ENCODE assay signal across 8 cellular contexts in the genomic region with DNA sequence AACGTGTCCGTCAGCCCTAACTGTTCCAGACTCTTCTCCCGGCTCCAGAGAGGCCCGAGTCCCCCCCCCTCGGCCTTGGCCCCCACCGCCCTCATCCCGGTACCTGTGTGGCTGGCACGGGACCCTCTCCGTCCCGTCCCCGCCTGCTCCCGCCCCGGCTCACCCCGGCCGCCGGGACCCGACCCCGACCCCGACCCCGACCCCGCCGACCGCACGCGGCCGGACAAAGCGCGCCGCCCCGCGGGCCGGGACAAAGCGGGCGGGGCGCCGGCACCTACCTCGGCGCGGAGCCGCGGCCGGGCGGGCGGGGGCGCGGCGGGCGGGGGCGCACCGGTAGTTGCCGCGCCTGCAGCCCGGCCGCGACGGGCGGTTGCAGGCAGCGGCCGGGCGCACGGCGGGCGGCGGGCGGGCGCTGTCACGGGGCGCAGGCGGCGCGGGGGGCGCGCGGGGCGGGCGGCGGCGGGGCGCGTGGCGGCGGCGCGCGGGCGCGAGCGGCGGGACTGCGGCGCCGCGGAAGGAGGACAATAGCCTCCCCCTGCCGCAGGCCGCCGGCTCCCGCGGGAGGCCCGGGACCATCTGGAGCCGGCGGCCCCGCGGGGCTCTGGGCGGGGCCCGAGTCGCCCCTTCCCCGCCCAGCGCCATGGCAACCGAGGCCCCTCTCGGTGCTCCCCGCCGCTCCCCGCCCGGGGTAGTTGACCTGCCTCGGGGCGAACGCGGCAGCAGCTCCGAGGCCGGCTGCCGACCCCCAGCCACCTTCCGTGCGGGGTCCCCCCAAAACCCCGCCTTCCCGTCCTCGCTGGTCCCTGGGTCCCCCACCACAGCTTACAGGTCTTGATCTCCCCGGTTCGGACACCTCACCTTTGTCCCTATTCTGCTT. TPM values are rescaled to one million over a fixed set of nuclear protein-coding genes. Genes with fewer than 3 reads are reported as not detected.
DNase-seq lines count a peak whose midpoint lies in the region; ATAC-seq, FAIRE-seq and TF ChIP-seq lines count a peak whose summit lies in the region.

No MANE protein-coding gene starts in this region.

- H3K27ac ChIP-seq in HEK293 (ENCODE audit: extremely low read depth, low read depth, low read length) (peak overlapping the region; percentile 61; the same call in 1 of the 2 replicates), subcutaneous abdominal adipose tissue (ENCODE audit: low read depth, low read length) (no peak overlapping the region)

- H3K27me3 ChIP-seq in BE2C: no peaks in the 10 kb centered on the region; the same call in 1 of the 2 replicates
- H3K27me3 ChIP-seq in subcutaneous abdominal adipose tissue (ENCODE audit: control insufficient read depth in 5 of 5, insufficient read depth in 4 of 5, low read length in 5 of 5): peaks cover 0 to 33% (median 21%) of the 10 kb centered on the region in 5 donors

- TF ChIP-seq CTCF in BE2C (IDR thresholded peaks at IDR 0.05; ENCODE audit: low read depth, low read length): no peak
- no peak for TF ChIP-seq CTCF in HEK293 (tag by site-specific recombination; IDR thresholded peaks at IDR 0.05)

- peak overlapping the region in 3 of 5 donors; percentile 10 to 62 (median 45) for H3K9ac ChIP-seq in subcutaneous abdominal adipose tissue (ENCODE audit: low read length in 5 of 5)

- no peaks in the 10 kb centered on the region for H3K36me3 Mint-ChIP-seq in activated naive CD8-positive, alpha-beta T cell treated with anti-CD3 and anti-CD28 coated beads, Interleukin-2, amount 50 U/mL, for 24 hours (ENCODE audit: low read depth)
- H3K36me3 Mint-ChIP-seq in immature natural killer cell: peaks cover 0 to 3% (median 0%) of the 10 kb centered on the region in 3 donors

- peaks cover 5% of the 10 kb centered on the region for H3K4me1 ChIP-seq in BE2C
- peaks cover 2% of the 10 kb centered on the region; the same call in 1 of the 2 replicates for H3K4me1 ChIP-seq in HEK293 (ENCODE audit: control insufficient read depth, insufficient read depth, low read length)
- peaks cover 2 to 13% (median 12%) of the 10 kb centered on the region in 5 donors for H3K4me1 ChIP-seq in subcutaneous abdominal adipose tissue (ENCODE audit: control insufficient read depth in 5 of 5, insufficient read depth in 5 of 5, low read length in 5 of 5)

- POLR2A ChIA-PET in HEK293 (lab: Yijun Ruan, JAX): interaction anchor here (0.6 kb wide), 1 partner anchor 125 kb away, joined by 3 read pairs; no protein-coding TSS in a partner anchor

- peak overlapping the region; percentile 78 for H3K4me3 Mint-ChIP-seq in activated naive CD8-positive, alpha-beta T cell treated with anti-CD3 and anti-CD28 coated beads, Interleukin-2, amount 50 U/mL, for 24 hours
- peak overlapping the region; percentile 80 to 94 (median 85) for H3K4me3 Mint-ChIP-seq in immature natural killer cell

- CTCF ChIA-PET in HEK293 (lab: Yijun Ruan, JAX): no interaction called here

- H3K4me1 Mint-ChIP-seq in activated naive CD8-positive, alpha-beta T cell treated with anti-CD3 and anti-CD28 coated beads, Interleukin-2, amount 50 U/mL, for 24 hours: peaks cover 13% of the 10 kb centered on the region
- H3K4me1 Mint-ChIP-seq in immature natural killer cell: peaks cover 17 to 19% of the 10 kb centered on the region in 2 donors

- no peak for FAIRE-seq in GM12891 (lab: Jason Lieb, UNC)

- H3K9me3 Mint-ChIP-seq in activated naive CD8-positive, alpha-beta T cell treated with anti-CD3 and anti-CD28 coated beads, Interleukin-2, amount 50 U/mL, for 24 hours: no peaks in the 10 kb centered on the region
- peaks cover 0 to 5% (median 0%) of the 10 kb centered on the region in 6 donors for H3K9me3 Mint-ChIP-seq in immature natural killer cell

- peak; percentile 47 for ATAC-seq in activated naive CD8-positive, alpha-beta T cell treated with anti-CD3 and anti-CD28 coated beads, Interleukin-2, amount 50 U/mL, for 24 hours
- ATAC-seq in GM18868 (IDR thresholded peaks at IDR 0.05; ENCODE audit: unreplicated experiment): no peak

- peak; percentile 57 for DNase-seq in BE2C
- DNase-seq in activated naive CD8-positive, alpha-beta T cell treated with anti-CD3 and anti-CD28 coated beads, Interleukin-2, amount 50 U/mL, for 24 hours: no peak
- no peak for DNase-seq in immature natural killer cell
- no peak for DNase-seq in ureter (ENCODE audit: low spot score)
- no peak for DNase-seq in GM12891 (ENCODE audit: insufficient read length, low spot score)

- no peaks in the 10 kb centered on the region; the same call in none of the 2 replicates for H3K36me3 ChIP-seq in BE2C
- H3K36me3 ChIP-seq in HEK293 (ENCODE audit: control insufficient read depth in 2 of 2, insufficient read depth in 1 of 2, low read length in 2 of 2): no peaks in the 10 kb centered on the region; a peak in 1 of 3 replicates
- no peaks in the 10 kb centered on the region for H3K36me3 ChIP-seq in subcutaneous abdominal adipose tissue (ENCODE audit: control insufficient read depth in 5 of 5, insufficient read depth in 5 of 5, low read length in 5 of 5)

- H3K27ac Mint-ChIP-seq in activated naive CD8-positive, alpha-beta T cell treated with anti-CD3 and anti-CD28 coated beads, Interleukin-2, amount 50 U/mL, for 24 hours: peak overlapping the region; percentile 46
- peak overlapping the region in 1 of 6 donors; percentile 14 for H3K27ac Mint-ChIP-seq in immature natural killer cell

- TF ChIP-seq POLR2A in GM12891 (IDR thresholded peaks at IDR 0.05; ENCODE audit: low read depth, low read length): no peak

- H3K9me3 ChIP-seq in BE2C (no peaks in the 10 kb centered on the region), HEK293 (ENCODE audit: control insufficient read depth, insufficient read depth, low read depth, low read length) (no peaks in the 10 kb centered on the region), subcutaneous abdominal adipose tissue (ENCODE audit: control insufficient read depth in 5 of 5, low read length in 5 of 5) (no peaks in the 10 kb centered on the region)

- H3K27me3 Mint-ChIP-seq in activated naive CD8-positive, alpha-beta T cell treated with anti-CD3 and anti-CD28 coated beads, Interleukin-2, amount 50 U/mL, for 24 hours: peaks cover 68% of the 10 kb centered on the region
- peaks cover 23 to 39% (median 25%) of the 10 kb centered on the region in 3 donors for H3K27me3 Mint-ChIP-seq in immature natural killer cell (ENCODE audit: low read depth in 3 of 3)

- H3K4me3 ChIP-seq in BE2C (ENCODE audit: low read depth, low read length) (peak overlapping the region; percentile 90), HEK293 (ENCODE audit: low read depth, low read length) (peak overlapping the region; percentile 63), subcutaneous abdominal adipose tissue (ENCODE audit: low read depth in 1 of 5, low read length in 5 of 5) (peak overlapping the region; percentile 45 to 68 (median 59))

TF ChIP-seq in HEK293, 187 proteins besides CTCF, POLR2A, EP300 and RAD21 (continues in another document):
- TF ChIP-seq ZNF214 (tag by site-specific recombination; IDR thresholded peaks at IDR 0.05; ENCODE audit: borderline replicate concordance) (no peak), ZNF394 (tag by site-specific recombination; IDR thresholded peaks at IDR 0.05; ENCODE audit: borderline replicate concordance) (no peak), KLF16 (tag by site-specific recombination; IDR thresholded peaks at IDR 0.05) (no peak), ZIC2 (tag by site-specific recombination; IDR thresholded peaks at IDR 0.05) (peak; percentile 28; the same call in 1 of the 2 replicates), KLF8 (tag by site-specific recombination; IDR thresholded peaks at IDR 0.05) (no peak), ZNF701 (tag by site-specific recombination; IDR thresholded peaks at IDR 0.05) (no peak), TRIM28 (IDR thresholded peaks at IDR 0.05; ENCODE audit: borderline replicate concordance, low read length) (no peak)
- TF ChIP-seq, protein P1, sequence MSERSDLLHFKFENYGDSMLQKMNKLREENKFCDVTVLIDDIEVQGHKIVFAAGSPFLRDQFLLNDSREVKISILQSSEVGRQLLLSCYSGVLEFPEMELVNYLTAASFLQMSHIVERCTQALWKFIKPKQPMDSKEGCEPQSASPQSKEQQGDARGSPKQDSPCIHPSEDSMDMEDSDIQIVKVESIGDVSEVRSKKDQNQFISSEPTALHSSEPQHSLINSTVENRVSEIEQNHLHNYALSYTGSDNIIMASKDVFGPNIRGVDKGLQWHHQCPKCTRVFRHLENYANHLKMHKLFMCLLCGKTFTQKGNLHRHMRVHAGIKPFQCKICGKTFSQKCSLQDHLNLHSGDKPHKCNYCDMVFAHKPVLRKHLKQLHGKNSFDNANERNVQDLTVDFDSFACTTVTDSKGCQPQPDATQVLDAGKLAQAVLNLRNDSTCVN (tag by site-specific recombination; optimal IDR thresholded peaks at IDR 0.05): peak; percentile 29

TF ChIP-seq in GM12891, 5 proteins besides CTCF, POLR2A, EP300 and RAD21:
- TF ChIP-seq TAF1 (IDR thresholded peaks at IDR 0.05; ENCODE audit: low read depth, low read length) (no peak), POU2F2 (IDR thresholded peaks at IDR 0.05; ENCODE audit: low read depth, low read length) (no peak), SPI1 (IDR thresholded peaks at IDR 0.05; ENCODE audit: low read depth, low read length) (no peak), POLR2AphosphoS5 (IDR thresholded peaks at IDR 0.05; ENCODE audit: low read depth, low read length) (no peak), PAX5 (IDR thresholded peaks at IDR 0.05; ENCODE audit: insufficient read depth, low read length, severe bottlenecking) (no peak)

RNA-seq across cellular contexts. Expression of a gene that starts 0.9 kb away (rescaled TPM):
- 40.4 TPM for polyA plus RNA-seq in BE2C (2012; ENCODE audit: insufficient read depth, insufficient read length, low read depth)
- polyA plus RNA-seq in immature natural killer cell: not detected
- 33.7 TPM for total RNA-seq in ureter
- 0.31 TPM for polyA plus RNA-seq in GM12891 (2012; ENCODE audit: low read depth, missing spikeins)

RNA-seq across cellular contexts. Expression of a gene that starts 50.4 kb away (rescaled TPM):
- 27.9 TPM for polyA plus RNA-seq in BE2C (2012; ENCODE audit: insufficient read depth, insufficient read length, low read depth)
- 10 to 100 TPM in 2 of 3 donors, 1 to 10 TPM in 1; 8.6 to 24.6 (median 16.0) TPM for polyA plus RNA-seq in immature natural killer cell
- total RNA-seq in ureter: 20.1 TPM
- 11.9 TPM for polyA plus RNA-seq in GM12891 (2012; ENCODE audit: low read depth, missing spikeins)
